Comparison of ENCODE assay signal across 1 cellular context in genomic region chr1:3649342-3650247, GRCh38.
TF ChIP-seq lines count a peak whose summit lies in the region.

TSS of gene WRAP73 (minus strand) at chr1:3650103. CDS start at chr1:3649999, 104 bp downstream.

TF ChIP-seq in K562, 482 proteins besides CTCF, POLR2A, EP300 and RAD21 (continued from another document and continues in another):
- TF ChIP-seq ZBTB34 (CRISPR knock-in tag; IDR thresholded peaks at IDR 0.05) (no peak), GABPB1 (CRISPR knock-in tag; IDR thresholded peaks at IDR 0.05) (peak; percentile 97), BRF2 (IDR thresholded peaks at IDR 0.05; ENCODE audit: borderline replicate concordance, insufficient read depth, insufficient read length) (no peak), JUND (IDR thresholded peaks at IDR 0.05; ENCODE audit: borderline replicate concordance, low read depth, low read length) (peak; percentile 38; the same call in 1 of the 2 replicates), JUND (tag; IDR thresholded peaks at IDR 0.05; ENCODE audit: borderline replicate concordance, low read depth, low read length) (no peak), ETV1 (tag; conservative IDR thresholded peaks at IDR 0.05; ENCODE audit: low read depth) (0 out of 2 replicates have a peak, but pooled peaks have one; percentile 29), SP1 (CRISPR knock-in tag; IDR thresholded peaks at IDR 0.05) (peak; percentile 53), HCFC1 (IDR thresholded peaks at IDR 0.05; ENCODE audit: low read depth, low read length) (peak; percentile 97), NR2C1 (IDR thresholded peaks at IDR 0.05) (no peak; the same call in 1 of the 2 replicates), NR2C1 (tag; IDR thresholded peaks at IDR 0.05) (peak; percentile 65), HSF4 (CRISPR knock-in tag; IDR thresholded peaks at IDR 0.05; ENCODE audit: borderline replicate concordance) (no peak), ATF3 (IDR thresholded peaks at IDR 0.05) (no peak), ATF3 (CRISPR knock-in tag; conservative IDR thresholded peaks at IDR 0.05) (no peak), CHD1 (IDR thresholded peaks at IDR 0.05; ENCODE audit: low read length) (no peak), NFYB (IDR thresholded peaks at IDR 0.05; ENCODE audit: extremely low read depth, insufficient read length) (peak; percentile 68), HMG20B (CRISPR knock-in tag; IDR thresholded peaks at IDR 0.05) (no peak), ZNF41 (CRISPR knock-in tag; conservative IDR thresholded peaks at IDR 0.05) (no peak), CHD2 (IDR thresholded peaks at IDR 0.05; ENCODE audit: low read depth, low read length) (peak; percentile 88), E2F6 (IDR thresholded peaks at IDR 0.05; ENCODE audit: borderline replicate concordance in 1 of 2, extremely low read depth in 1 of 2, insufficient read depth in 1 of 2, insufficient read length in 1 of 2, low read depth in 1 of 2, low read length in 1 of 2, poor library complexity in 1 of 2, severe bottlenecking in 1 of 2) (peak; percentile 83 to 97), FOXA3 (CRISPR knock-in tag; conservative IDR thresholded peaks at IDR 0.05 in 1 of 2, IDR thresholded peaks at IDR 0.05 in 1 of 2) (0 out of 4 replicates have a peak, but pooled peaks of 1 of the 2 experiments have one; percentile 23), ZNF655 (CRISPR knock-in tag; IDR thresholded peaks at IDR 0.05) (no peak), ZKSCAN3 (CRISPR knock-in tag; IDR thresholded peaks at IDR 0.05) (no peak), RB1 (IDR thresholded peaks at IDR 0.05; ENCODE audit: low read depth) (peak; percentile 58; the same call in 1 of the 2 replicates), CCNT2 (IDR thresholded peaks at IDR 0.05; ENCODE audit: borderline replicate concordance, extremely low read depth, insufficient read length, low read depth, low read length) (peak; percentile 83), SIN3B (IDR thresholded peaks at IDR 0.05; ENCODE audit: low read depth) (peak; percentile 43; the same call in 1 of the 2 replicates), CREM (IDR thresholded peaks at IDR 0.05; ENCODE audit: low read depth) (peak; percentile 90), ZFP36 (IDR thresholded peaks at IDR 0.05; ENCODE audit: low read depth, low read length, partially characterized antibody) (no peak), GABPA (tag; conservative IDR thresholded peaks at IDR 0.05; ENCODE audit: low read depth) (peak; percentile 97), NCOA6 (IDR thresholded peaks at IDR 0.05) (no peak), FOS (IDR thresholded peaks at IDR 0.05; ENCODE audit: extremely low read depth, insufficient read length) (peak; percentile 52), VEZF1 (CRISPR knock-in tag; IDR thresholded peaks at IDR 0.05) (peak; percentile 10; the same call in 1 of the 2 replicates), ATF7 (IDR thresholded peaks at IDR 0.05) (peak; percentile 65; the same call in 1 of the 2 replicates), NFRKB (IDR thresholded peaks at IDR 0.05; ENCODE audit: low read depth) (no peak), ZNF830 (CRISPR knock-in tag; IDR thresholded peaks at IDR 0.05) (no peak), ZNF592 (IDR thresholded peaks at IDR 0.05) (no peak), STAT5B (CRISPR knock-in tag; IDR thresholded peaks at IDR 0.05) (no peak), MYNN (IDR thresholded peaks at IDR 0.05) (no peak), MYNN (CRISPR knock-in tag; IDR thresholded peaks at IDR 0.05) (no peak), ZNF12 (CRISPR knock-in tag; IDR thresholded peaks at IDR 0.05) (no peak), ZBTB5 (IDR thresholded peaks at IDR 0.05) (no peak), CTCFL (IDR thresholded peaks at IDR 0.05; ENCODE audit: borderline replicate concordance, insufficient read depth, low read depth, low read length, poor library complexity, severe bottlenecking) (peak; percentile 49), ZBTB17 (CRISPR knock-in tag; IDR thresholded peaks at IDR 0.05) (peak; percentile 48; the same call in 1 of the 2 replicates), RBFOX2 (IDR thresholded peaks at IDR 0.05; ENCODE audit: low read depth, low read length) (peak; percentile 93), RBM25 (IDR thresholded peaks at IDR 0.05; ENCODE audit: low read depth, low read length, severe bottlenecking) (peak; percentile 63), JUN (IDR thresholded peaks at IDR 0.05; ENCODE audit: borderline replicate concordance, low read depth, low read length) (no peak; the same call in 1 of the 2 replicates), JUN (CRISPR knock-in tag; IDR thresholded peaks at IDR 0.05; ENCODE audit: borderline replicate concordance) (no peak), PHF20 (IDR thresholded peaks at IDR 0.05; ENCODE audit: partially characterized antibody) (peak; percentile 93), DPF2 (IDR thresholded peaks at IDR 0.05) (no peak), ELF2 (CRISPR knock-in tag; IDR thresholded peaks at IDR 0.05) (peak; percentile 82; the same call in 1 of the 2 replicates), PHB (CRISPR knock-in tag; IDR thresholded peaks at IDR 0.05) (0 out of 2 replicates have a peak, but pooled peaks have one; percentile 46), L3MBTL2 (IDR thresholded peaks at IDR 0.05) (peak; percentile 95), HDAC8 (tag; IDR thresholded peaks at IDR 0.05) (0 out of 2 replicates have a peak, but pooled peaks have one; percentile 50), HOMEZ (CRISPR knock-in tag; IDR thresholded peaks at IDR 0.05) (no peak)
